Comparison of ENCODE assay signal across 10 cellular contexts in genomic region chr10:46541017-46541661, GRCh38. TPM values are rescaled to one million over a fixed set of nuclear protein-coding genes. Genes with fewer than 3 reads are reported as not detected.
DNase-seq lines count a peak whose midpoint lies in the region; ATAC-seq and TF ChIP-seq lines count a peak whose summit lies in the region.
"Had no signal": no experiment of that assay in that cellular context is flagged by ENCODE, and none has a peak within 500 bp of the region (broad histone marks: within the 10 kb centered on the region; RNA-seq: fewer than 3 reads in every experiment).

No MANE protein-coding gene starts in this region.

- peak overlapping the region; percentile 24 for H3K4me3 ChIP-seq in BJ (ENCODE audit: low read depth, low read length)
- H3K4me3 ChIP-seq in parathyroid adenoma (ENCODE audit: low read depth, low read length), result no peak overlapping the region

- peaks cover 44% of the 10 kb centered on the region for H3K27me3 Mint-ChIP-seq in T-helper 17 cell

- no peak overlapping the region for H3K27ac Mint-ChIP-seq in T-helper 17 cell
- H3K27ac Mint-ChIP-seq: stimulated activated naive CD8-positive, alpha-beta T cell treated with anti-CD3 and anti-CD28 coated beads, Interleukin-15, Interleukin-2, amounts not matched to agents 100 ng/mL and 50 ng/mL, for 24 hours had no signal

- no peaks in the 10 kb centered on the region for H3K36me3 ChIP-seq in BJ (ENCODE audit: control insufficient read depth, insufficient read depth, low read length)
- H3K36me3 ChIP-seq in parathyroid adenoma (ENCODE audit: control insufficient read depth, insufficient read depth, low read length), result no peaks in the 10 kb centered on the region

- peaks cover 5% of the 10 kb centered on the region for H3K36me3 Mint-ChIP-seq in T-helper 17 cell (ENCODE audit: low read depth)

- H3K27me3 ChIP-seq in BJ (ENCODE audit: control insufficient read depth, insufficient read depth, low read length) (peaks cover 13% of the 10 kb centered on the region), parathyroid adenoma (ENCODE audit: control insufficient read depth, insufficient read depth, low read length) (no peaks in the 10 kb centered on the region)

- H3K4me3 Mint-ChIP-seq in T-helper 17 cell, result peak overlapping the region; percentile 2
- H3K4me3 Mint-ChIP-seq: stimulated activated naive CD8-positive, alpha-beta T cell treated with anti-CD3 and anti-CD28 coated beads, Interleukin-15, Interleukin-2, amounts not matched to agents 100 ng/mL and 50 ng/mL, for 24 hours had no signal

- H3K9me3 ChIP-seq in T-helper 17 cell (ENCODE audit: control insufficient read depth, low read length, poor library complexity, severe bottlenecking) (no peaks in the 10 kb centered on the region), parathyroid adenoma (ENCODE audit: control insufficient read depth, low read length) (no peaks in the 10 kb centered on the region)

- peak overlapping the region; percentile 56 for H2AFZ ChIP-seq in parathyroid adenoma

- TF ChIP-seq CTCF in BJ (IDR thresholded peaks at IDR 0.05; ENCODE audit: insufficient read depth, low read depth, low read length) (peak; percentile 33; the same call in 1 of the 2 replicates), parathyroid adenoma (IDR thresholded peaks at IDR 0.05) (peak; percentile 12)

- no peak overlapping the region for H3K27ac ChIP-seq in parathyroid adenoma

- H3K79me2 ChIP-seq in parathyroid adenoma, result no peaks in the 10 kb centered on the region

- H3K4me2 ChIP-seq in parathyroid adenoma (ENCODE audit: low read length), result no peak overlapping the region

- H3K9ac ChIP-seq in parathyroid adenoma, result no peak overlapping the region

- intact Hi-C loops in Right ventricle myocardium superior (cut with DNase I), result no loop called here

- peaks cover 6% of the 10 kb centered on the region for H3K4me1 ChIP-seq in parathyroid adenoma

- DNase-seq in BJ (ENCODE audit: low read depth) (no peak), T-helper 17 cell (peak in 2 of 3 donors; percentile 7 to 11), Right ventricle myocardium superior (peak; percentile 64), SHP77 treated with DMSO at 0.1 percent for 48 hours (lab: John Stamatoyannopoulos, UW) (no peak), NCI-H187 treated with DMSO at 0.1 percent for 48 hours (lab: John Stamatoyannopoulos, UW) (no peak)

- no peak for ATAC-seq in T-helper 17 cell
- ATAC-seq in Right ventricle myocardium superior (ENCODE audit: poor library complexity), result peak; percentile 28
- ATAC-seq in esophagus mucosa, result no peak
- no peak for ATAC-seq in GM21528 (IDR thresholded peaks at IDR 0.05; ENCODE audit: low FRiP score, unreplicated experiment)

- H3K4me1 Mint-ChIP-seq in T-helper 17 cell, result peaks cover 6% of the 10 kb centered on the region

- CTCF ChIA-PET in BJ (lab: Yijun Ruan, JAX), result interaction anchor here (2.8 to 3.1 kb wide), 2 partner anchors 10 to 12 kb away, joined by 10 to 11 read pairs; no protein-coding TSS in a partner anchor

- POLR2A ChIA-PET in BJ (lab: Charles Lee), result no interaction called here

RNA-seq across cellular contexts. Expression of gene GPRIN2, which starts 15.3 kb away (rescaled TPM):
- 0.04 TPM in 1 of 2 replicates, not detected in the other for polyA plus RNA-seq in BJ (2011; rRNA removed)
- polyA minus RNA-seq in BJ (2011; rRNA and poly(A)+ RNA removed), result not detected in 2 replicates
- total RNA-seq in T-helper 17 cell, result not detected
- not detected for total RNA-seq in Right ventricle myocardium superior
- total RNA-seq in esophagus mucosa, result 4.5 TPM
- total RNA-seq: endothelial cell of umbilical vein had no signal
- polyA plus RNA-seq: endothelial cell of umbilical vein had no signal

RNA-seq across cellular contexts. Expression of gene SYT15, which starts 37.8 kb away (rescaled TPM):
- 0.92 and 2.3 TPM in 2 replicates for polyA plus RNA-seq in BJ (2011; rRNA removed)
- polyA minus RNA-seq in BJ (2011; rRNA and poly(A)+ RNA removed), result 1.1 and 1.7 TPM in 2 replicates
- total RNA-seq in T-helper 17 cell, result 1 to 10 TPM; 1.0 to 1.1 TPM
- 2.7 TPM for total RNA-seq in Right ventricle myocardium superior
- total RNA-seq in esophagus mucosa, result 1.4 TPM

Comparison
In these comparisons a context has a peak if more than half of its experiments do, and no peak if none do; other contexts are left out.
1. DNase-seq: peak in T-helper 17 cell (2 of 3) and Right ventricle myocardium superior (single experiment); none in BJ (single experiment), SHP77 treated with DMSO at 0.1 percent for 48 hours (single experiment) and NCI-H187 treated with DMSO at 0.1 percent for 48 hours (single experiment).